In genomic region chr10:24415455-24416169, GRCh38 we compare ENCODE assay signal across 8 cellular contexts.
DNase-seq lines count a peak whose midpoint lies in the region; ATAC-seq and TF ChIP-seq lines count a peak whose summit lies in the region.

No MANE protein-coding gene starts in this region.

- H3K9me3 ChIP-seq in ovary, result no peaks in the 10 kb centered on the region

- H3K4me1 ChIP-seq in ovary (ENCODE audit: insufficient read depth), result peaks cover 5% of the 10 kb centered on the region

- H3K4me3 ChIP-seq in ovary, result no peak overlapping the region

- in situ Hi-C loops in KBM-7 (cut with MboI; ENCODE audit: low pct_unique_long_range_greater_than_20kb, low sequenced_read_pairs), result no loop called here

- no peaks in the 10 kb centered on the region for H3K27me3 ChIP-seq in ovary

- peak; percentile 28 for DNase-seq in Ammon's horn (ENCODE audit: low spot score)
- peak; percentile 12 for DNase-seq in glomerular visceral epithelial cell (ENCODE audit: extremely low spot score)
- peak; percentile 86 to 95 (median 88) for DNase-seq in ovary
- DNase-seq in germinal center (ENCODE audit: low spot score), result no peak
- no peak for DNase-seq in putamen (ENCODE audit: low spot score)
- no peak for DNase-seq in KBM-7

- ATAC-seq in HG02973 (IDR thresholded peaks at IDR 0.05; ENCODE audit: unreplicated experiment), result no peak

- TF ChIP-seq POLR2A in ovary (IDR thresholded peaks at IDR 0.05), result no peak

- no peak for TF ChIP-seq EP300 in ovary (IDR thresholded peaks at IDR 0.05)

- H3K27ac ChIP-seq in VCaP (peak overlapping the region; percentile 75), ovary (peak overlapping the region; percentile 9 to 41)

- TF ChIP-seq CTCF in VCaP (conservative IDR thresholded peaks at IDR 0.05) (no peak), ovary (IDR thresholded peaks at IDR 0.05) (no peak)

- 19 to 21% (median 19%) methylated on average over 7 of the region's 7 CpGs for WGBS in ovary, 3 donors

- H3K36me3 ChIP-seq in ovary, result no peaks in the 10 kb centered on the region

- intact Hi-C loops in ovary (cut with DNase I), result no loop called here

Comparison
In these comparisons a context has a peak if more than half of its experiments do, and no peak if none do; other contexts are left out.
1. DNase-seq: peak in Ammon's horn (single experiment), glomerular visceral epithelial cell (single experiment) and ovary (5 of 5); none in germinal center (single experiment), putamen (single experiment) and KBM-7 (single experiment).